In genomic region chr1:224747578-224747977, GRCh38 we compare ENCODE assay signal across 9 cellular contexts.
DNase-seq lines count a peak whose midpoint lies in the region; ATAC-seq, FAIRE-seq and TF ChIP-seq lines count a peak whose summit lies in the region.
"Had no signal": no experiment of that assay in that cellular context is flagged by ENCODE, and none has a peak within 500 bp of the region (broad histone marks: within the 10 kb centered on the region; RNA-seq: fewer than 3 reads in every experiment).

No MANE protein-coding gene starts in this region.

- POLR2A ChIA-PET in K562 (lab: Yijun Ruan, JAX), result no interaction called here

- H3K4me3 ChIP-seq in K562, result no peak overlapping the region

- no peaks in the 10 kb centered on the region for H3K79me2 ChIP-seq in K562 (ENCODE audit: control insufficient read depth, insufficient read depth, low read length)

- no peaks in the 10 kb centered on the region for H3K36me3 ChIP-seq in K562 (ENCODE audit: control insufficient read depth, insufficient read depth, low read length)

- H3K9me3 ChIP-seq in K562 (replicated peaks; ENCODE audit: control insufficient read depth, insufficient read depth, low read depth, low read length), result no peaks in the 10 kb centered on the region

- intact Hi-C loops in K562 (cut with micrococcal nuclease), result no loop called here

- no peak overlapping the region for H3K4me2 ChIP-seq in K562 (ENCODE audit: insufficient read depth, low read length)

- CTCF ChIA-PET in K562 (lab: Yijun Ruan, JAX; ENCODE audit: low intra/inter-chr PET ratio), result no interaction called here

- H4K20me1 ChIP-seq in K562 (replicated peaks; ENCODE audit: control insufficient read depth, insufficient read depth, low read length), result no peaks in the 10 kb centered on the region

- no peak overlapping the region for H3K9ac ChIP-seq in K562 (ENCODE audit: insufficient read depth in 1 of 2, low read depth in 2 of 2, low read length in 2 of 2)

- no peak for FAIRE-seq in K562 (lab: Jason Lieb, UNC)

- 1% methylated on average over 4 of the region's 4 CpGs for WGBS in K562 (ENCODE audit: insufficient coverage, low coverage, missing lambda C conversion rate)

- peak; percentile 94 for DNase-seq in DMS 273 (lab: John Stamatoyannopoulos, UW; ENCODE audit: unreplicated experiment)
- DNase-seq in K562 (ENCODE audit: extremely low read depth in 1 of 4, low spot score in 3 of 4), result no peak
- DNase-seq in NOMO-1 treated with DMSO at 0.1 percent for 48 hours (lab: John Stamatoyannopoulos, UW; ENCODE audit: unreplicated experiment), result no peak
- DNase-seq in NCI-H146 treated with DMSO at 0.1 percent for 48 hours (lab: John Stamatoyannopoulos, UW; ENCODE audit: unreplicated experiment), result no peak

- in situ Hi-C loops in K562 (cut with MboI), result no loop called here

- no peak overlapping the region for H2AFZ ChIP-seq in K562 (ENCODE audit: low read depth, low read length)

- TF ChIP-seq CTCF in K562 (IDR thresholded peaks at IDR 0.05 in 2 of 3, conservative IDR thresholded peaks at IDR 0.05 in 1 of 3; ENCODE audit: insufficient read depth in 2 of 3, low read depth in 1 of 3, low read length in 3 of 3), result no peak

- no peaks in the 10 kb centered on the region for H3K9me1 ChIP-seq in K562 (ENCODE audit: control insufficient read depth, insufficient read depth, low read length)

- TF ChIP-seq EP300 in Ishikawa (IDR thresholded peaks at IDR 0.05; ENCODE audit: borderline replicate concordance) (no peak), K562 (IDR thresholded peaks at IDR 0.05; ENCODE audit: low read length) (no peak)

- TF ChIP-seq POLR2A in K562 (conservative IDR thresholded peaks at IDR 0.05), result no peak

- H3K27ac ChIP-seq in K562 (ENCODE audit: extremely low read depth, low read depth, low read length), result no peak overlapping the region

- no TSS peak for BruUV-seq in K562 (replicated peaks; lab: Mats Ljungman, UMichigan)

- ATAC-seq in GM21360 (IDR thresholded peaks at IDR 0.05; ENCODE audit: unreplicated experiment), result peak; percentile 47
- no peak for ATAC-seq in K562
- no peak for ATAC-seq in HG03135 (IDR thresholded peaks at IDR 0.05; ENCODE audit: unreplicated experiment)
- no peak for ATAC-seq in activated CD4-positive, CD25-positive, alpha-beta regulatory T cell treated with anti-CD3 and anti-CD28 coated beads, Interleukin-2, amount 50 U/mL, for 24 hours
- ATAC-seq: Right ventricle myocardium inferior had no signal

- H3K27me3 ChIP-seq in K562 (ENCODE audit: control insufficient read depth in 2 of 2, insufficient read depth in 2 of 2, low read length in 2 of 2), result peaks cover 2 to 25% of the 10 kb centered on the region in 2 experiments; a peak in 4 of 5 replicates

- TF ChIP-seq RAD21 in Ishikawa (IDR thresholded peaks at IDR 0.05; ENCODE audit: low read depth) (no peak), K562 (CRISPR knock-in tag; conservative IDR thresholded peaks at IDR 0.05 in 1 of 2, IDR thresholded peaks at IDR 0.05 in 1 of 2) (no peak)

- H3K4me1 ChIP-seq in K562 (replicated peaks in 1 of 2; ENCODE audit: control insufficient read depth in 2 of 2, insufficient read depth in 2 of 2, low read length in 2 of 2), result no peaks in the 10 kb centered on the region

TF ChIP-seq in Ishikawa, 13 proteins besides CTCF, POLR2A, EP300 and RAD21:
- TF ChIP-seq TEAD4 (IDR thresholded peaks at IDR 0.05) (no peak), NFIC (IDR thresholded peaks at IDR 0.05) (0 out of 2 replicates have a peak, but pooled peaks have one; percentile 11)

TF ChIP-seq in K562, 482 proteins besides CTCF, POLR2A, EP300 and RAD21:
- TF ChIP-seq NFIC (IDR thresholded peaks at IDR 0.05), result 0 out of 2 replicates have a peak, but pooled peaks have one; percentile 12
- no peak for TF ChIP-seq FOXM1 (IDR thresholded peaks at IDR 0.05; ENCODE audit: low read depth)
- no peak for TF ChIP-seq FOXM1 (CRISPR knock-in tag; IDR thresholded peaks at IDR 0.05; ENCODE audit: low read depth)
